8 cellular contexts compared by ENCODE assay signal in the genomic region with DNA sequence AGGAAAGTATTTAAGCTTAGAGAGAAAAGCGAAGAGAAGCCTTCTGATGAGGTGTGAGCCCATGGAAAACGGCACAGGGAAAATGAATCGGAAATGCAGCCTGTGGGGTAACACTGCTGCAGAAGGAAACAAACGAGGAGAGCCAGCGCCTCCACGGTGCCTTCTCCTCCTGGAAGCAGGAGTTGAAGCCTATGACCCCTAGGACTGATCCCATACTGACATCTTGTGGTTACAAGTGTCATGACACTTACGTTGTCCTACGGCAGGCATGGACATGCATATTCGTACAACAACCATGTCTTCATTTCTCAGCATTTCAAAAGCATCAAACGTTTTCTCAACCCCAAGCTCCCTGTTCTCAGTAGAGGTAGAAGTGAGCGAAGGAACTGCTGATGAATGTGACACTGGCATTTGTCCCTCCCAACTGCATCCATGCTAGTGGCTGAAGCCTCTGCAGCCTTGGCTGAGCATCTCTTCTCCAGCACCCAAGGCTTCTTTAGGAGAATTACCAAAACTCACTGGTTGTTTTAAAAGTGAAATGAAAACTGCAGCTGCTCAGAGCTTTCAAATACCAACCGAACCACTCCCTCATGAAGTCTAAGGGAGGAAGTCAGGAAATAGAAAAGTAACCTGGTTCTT.
A peak's percentile ranks its signal among the peaks of the same experiment; 100 is the strongest.
DNase-seq lines count a peak whose midpoint lies in the region; ATAC-seq and TF ChIP-seq lines count a peak whose summit lies in the region.

No MANE protein-coding gene starts in this region.

- H3K27me3 Mint-ChIP-seq in Caco-2 (ENCODE audit: insufficient read depth, unreplicated experiment): no peaks in the 10 kb centered on the region
- no peaks in the 10 kb centered on the region for H3K27me3 Mint-ChIP-seq in activated T-helper 17 cell treated with anti-CD3 and anti-CD28 coated beads, Interleukin-2, amount 50 U/mL, for 72 hours

- DNase-seq in Caco-2: peak; percentile 76 to 77
- DNase-seq in HuH-7 (ENCODE audit: low spot score): peak; percentile 77
- peak; percentile 85 for DNase-seq in NT2/D1 (ENCODE audit: low read depth, low spot score)
- DNase-seq in glomerular visceral epithelial cell (ENCODE audit: extremely low spot score): peak; percentile 74
- DNase-seq in ovary: peak; percentile 36 to 63 (median 51)

- H3K36me3 Mint-ChIP-seq in Caco-2 (ENCODE audit: insufficient read depth, unreplicated experiment): no peaks in the 10 kb centered on the region
- H3K36me3 Mint-ChIP-seq in activated T-helper 17 cell treated with anti-CD3 and anti-CD28 coated beads, Interleukin-2, amount 50 U/mL, for 72 hours (ENCODE audit: low read depth): no peaks in the 10 kb centered on the region

- no peak overlapping the region for H3K27ac Mint-ChIP-seq in Caco-2 (ENCODE audit: unreplicated experiment)
- H3K27ac Mint-ChIP-seq in activated T-helper 17 cell treated with anti-CD3 and anti-CD28 coated beads, Interleukin-2, amount 50 U/mL, for 72 hours: no peak overlapping the region

- CTCF ChIA-PET in Caco-2 (lab: Charles Lee): interaction anchor here (1.0 to 1.1 kb wide), 2 partner anchors 73 to 246 kb away, joined by 3 read pairs; no protein-coding TSS in a partner anchor

- peak; percentile 87 to 88 for TF ChIP-seq CTCF in Caco-2 (IDR thresholded peaks at IDR 0.05; ENCODE audit: insufficient read depth in 1 of 2, low read depth in 1 of 2, low read length in 1 of 2, severe bottlenecking in 1 of 2, unreplicated experiment in 1 of 2)
- TF ChIP-seq CTCF in ovary (IDR thresholded peaks at IDR 0.05): peak; percentile 65 to 76 (median 75)

- H3K27me3 ChIP-seq in Caco-2 (replicated peaks; ENCODE audit: control insufficient read depth, insufficient read depth, low read length) (no peaks in the 10 kb centered on the region; the same call in 1 of the 2 replicates), NT2/D1 (ENCODE audit: insufficient read depth, insufficient read length) (no peaks in the 10 kb centered on the region), ovary (no peaks in the 10 kb centered on the region)

- peak overlapping the region; percentile 43 for H3K4me3 Mint-ChIP-seq in Caco-2 (ENCODE audit: unreplicated experiment)
- H3K4me3 Mint-ChIP-seq in activated T-helper 17 cell treated with anti-CD3 and anti-CD28 coated beads, Interleukin-2, amount 50 U/mL, for 72 hours: no peak overlapping the region

- no peak for TF ChIP-seq POLR2A in ovary (IDR thresholded peaks at IDR 0.05)

- POLR2A ChIA-PET in Caco-2 (lab: Charles Lee): no interaction called here

- BruUV-seq in Caco-2 (replicated peaks; lab: Mats Ljungman, UMichigan): no TSS peak

- ATAC-seq in GM19395 (IDR thresholded peaks at IDR 0.05; ENCODE audit: unreplicated experiment) (peak; percentile 87), HG02642 (IDR thresholded peaks at IDR 0.05; ENCODE audit: poor library complexity, unreplicated experiment) (no peak)
- ATAC-seq in activated T-helper 17 cell treated with anti-CD3 and anti-CD28 coated beads, Interleukin-2, amount 50 U/mL, for 72 hours (replicated peaks): peak; percentile 82

- H3K9me3 ChIP-seq in Caco-2 (no peaks in the 10 kb centered on the region), NT2/D1 (ENCODE audit: insufficient read depth, low read length) (no peaks in the 10 kb centered on the region), ovary (no peaks in the 10 kb centered on the region)

- peaks cover 3% of the 10 kb centered on the region; the same call in 1 of the 2 replicates for H3K4me1 ChIP-seq in Caco-2
- peaks cover 4% of the 10 kb centered on the region for H3K4me1 ChIP-seq in NT2/D1 (ENCODE audit: insufficient read depth, insufficient read length)
- H3K4me1 ChIP-seq in ovary (ENCODE audit: insufficient read depth): peaks cover 5% of the 10 kb centered on the region

- intact Hi-C loops in Caco-2 (cut with micrococcal nuclease; ENCODE audit: unreplicated experiment): loop anchor here (1.0 to 10.0 kb wide), 5 partner anchors 74 to 824 kb away; a partner anchor contains a TSS
- intact Hi-C loops in ovary (cut with DNase I): no loop called here

- WGBS in ovary, 3 donors: 10 to 15% (median 10%) methylated on average over 12 of the region's 12 CpGs

- no peak for TF ChIP-seq EP300 in ovary (IDR thresholded peaks at IDR 0.05)

- H3K4me3 ChIP-seq in Caco-2 (ENCODE audit: low read depth, low read length) (no peak overlapping the region), NT2/D1 (ENCODE audit: insufficient read length, low read depth) (no peak overlapping the region), ovary (no peak overlapping the region)

- no peak overlapping the region for H3K9ac ChIP-seq in NT2/D1 (ENCODE audit: insufficient read length, low read depth)

- no peak overlapping the region for H3K27ac ChIP-seq in ovary

- H3K4me1 Mint-ChIP-seq in Caco-2 (ENCODE audit: low read depth, unreplicated experiment): no peaks in the 10 kb centered on the region
- peaks cover 3% of the 10 kb centered on the region for H3K4me1 Mint-ChIP-seq in activated T-helper 17 cell treated with anti-CD3 and anti-CD28 coated beads, Interleukin-2, amount 50 U/mL, for 72 hours

- H3K36me3 ChIP-seq in Caco-2 (ENCODE audit: control insufficient read depth, insufficient read depth, low read length) (no peaks in the 10 kb centered on the region), NT2/D1 (ENCODE audit: insufficient read depth, insufficient read length, low read length) (no peaks in the 10 kb centered on the region), ovary (no peaks in the 10 kb centered on the region)

- H3K9me3 Mint-ChIP-seq in Caco-2 (ENCODE audit: unreplicated experiment): no peaks in the 10 kb centered on the region
- H3K9me3 Mint-ChIP-seq in activated T-helper 17 cell treated with anti-CD3 and anti-CD28 coated beads, Interleukin-2, amount 50 U/mL, for 72 hours: no peaks in the 10 kb centered on the region
